ENCODE assay signal across 1 cellular context in genomic region chr10:86362566-86363183, GRCh38.
TF ChIP-seq lines count a peak whose summit lies in the region.

No MANE protein-coding gene starts in this region.

TF ChIP-seq in neural cell, 6 proteins besides CTCF, POLR2A, EP300 and RAD21 (continued from another document):
- TF ChIP-seq REST (IDR thresholded peaks at IDR 0.05; ENCODE audit: borderline replicate concordance) (no peak), MXI1 (conservative IDR thresholded peaks at IDR 0.05; ENCODE audit: poor library complexity, severe bottlenecking) (no peak), SMC3 (conservative IDR thresholded peaks at IDR 0.05; ENCODE audit: poor library complexity) (no peak), EZH2 (IDR thresholded peaks at IDR 0.05; ENCODE audit: borderline replicate concordance, insufficient read depth, low read length, poor library complexity, severe bottlenecking) (no peak)
